ENCODE assay signal across 8 cellular contexts in the genomic region with DNA sequence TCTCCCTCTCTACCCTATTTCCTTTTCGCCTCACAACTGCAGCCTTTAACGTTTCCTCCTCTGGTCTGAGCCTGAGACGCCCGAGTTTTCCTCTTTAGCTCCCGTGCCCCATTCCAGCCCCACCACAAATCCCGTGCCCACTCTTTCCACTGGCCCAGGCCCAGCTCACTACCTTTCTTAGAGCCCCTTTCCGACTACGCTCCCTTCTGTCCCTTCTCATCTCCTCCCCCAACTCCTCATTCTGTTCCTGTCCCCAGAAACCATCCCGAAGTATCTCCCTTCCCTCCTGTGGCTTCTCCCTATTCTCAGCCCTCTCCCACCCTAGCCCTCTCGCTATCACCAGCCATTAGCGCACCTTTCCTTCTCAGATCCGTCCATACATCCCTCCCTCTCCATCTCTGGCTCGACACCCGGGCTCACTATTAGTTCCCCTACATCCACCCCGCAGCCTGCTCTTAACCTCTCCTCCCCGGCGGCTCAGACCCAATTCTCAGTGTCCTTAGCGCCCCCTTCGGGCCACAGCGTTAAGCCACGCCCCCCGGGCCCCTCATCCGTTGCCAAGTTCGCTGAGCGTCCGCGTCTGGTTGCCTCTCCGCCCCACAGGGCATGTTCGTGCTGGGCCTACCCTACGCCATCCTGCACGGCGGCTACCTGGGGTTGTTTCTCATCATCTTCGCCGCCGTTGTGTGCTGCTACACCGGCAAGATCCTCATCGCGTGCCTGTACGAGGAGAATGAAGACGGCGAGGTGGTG. TPM values are rescaled to one million over a fixed set of nuclear protein-coding genes. Genes with fewer than 3 reads are reported as not detected.
DNase-seq lines count a peak whose midpoint lies in the region; ATAC-seq and TF ChIP-seq lines count a peak whose summit lies in the region.

No MANE protein-coding gene starts in this region.

- H3K36me3 Mint-ChIP-seq in Calu3 (ENCODE audit: insufficient read depth, unreplicated experiment) = peaks cover 13% of the 10 kb centered on the region

- peaks cover 11% of the 10 kb centered on the region for H3K4me1 ChIP-seq in Loucy (ENCODE audit: insufficient read depth, low read length, poor library complexity, severe bottlenecking)

- H3K36me3 ChIP-seq in Loucy (ENCODE audit: insufficient read depth, low read length) = no peaks in the 10 kb centered on the region

- CTCF ChIA-PET in Calu3 (lab: Charles Lee) = interaction anchor here (0.6 to 1.0 kb wide), 2 partner anchors 25 to 289 kb away, joined by 3 to 4 read pairs; no protein-coding TSS in a partner anchor

- peak; percentile 39 for DNase-seq in Calu3
- peak; percentile 24 for DNase-seq in activated gamma-delta T cell treated with anti-CD3 and anti-CD28 coated beads, Interleukin-2, amount 50 U/mL, for 16 hours (ENCODE audit: low read depth)
- peak; percentile 26 to 53 for DNase-seq in lung microvascular endothelial cell (ENCODE audit: low read depth in 2 of 2)
- DNase-seq in NCI-H2196 (lab: John Stamatoyannopoulos, UW; ENCODE audit: unreplicated experiment) = no peak
- DNase-seq in A172 (ENCODE audit: low spot score) = no peak

- peaks cover 100% of the 10 kb centered on the region for H3K27me3 Mint-ChIP-seq in Calu3 (ENCODE audit: unreplicated experiment)

- intact Hi-C loops in Calu3 (cut with micrococcal nuclease; ENCODE audit: unreplicated experiment) = no loop called here

- no peaks in the 10 kb centered on the region for H3F3A ChIP-seq in Loucy (ENCODE audit: low read depth)

- no peak overlapping the region for H3K9ac ChIP-seq in Loucy (ENCODE audit: low read depth, low read length, poor library complexity, severe bottlenecking)

- peaks cover 21% of the 10 kb centered on the region for H3K27me3 ChIP-seq in Loucy (ENCODE audit: insufficient read depth, low read length, poor library complexity, severe bottlenecking)

- no peaks in the 10 kb centered on the region for H3K9me2 ChIP-seq in Loucy (replicated peaks; ENCODE audit: low read depth, low read length)

- no peak overlapping the region for H3K4me3 Mint-ChIP-seq in Calu3 (ENCODE audit: low read depth, unreplicated experiment)

- no peaks in the 10 kb centered on the region for H4K20me1 ChIP-seq in Loucy (ENCODE audit: insufficient read depth, low read length, poor library complexity, severe bottlenecking)

- no peaks in the 10 kb centered on the region for H3K9me3 Mint-ChIP-seq in Calu3 (ENCODE audit: low read depth, unreplicated experiment)

- TF ChIP-seq CTCF in Calu3 (IDR thresholded peaks at IDR 0.05; ENCODE audit: unreplicated experiment) (peak; percentile 17), Loucy (conservative IDR thresholded peaks at IDR 0.05; ENCODE audit: low read length) (peak; percentile 32; the same call in 1 of the 2 replicates)

- ATAC-seq in GM21447 (IDR thresholded peaks at IDR 0.05; ENCODE audit: unreplicated experiment) = no peak
- no peak for ATAC-seq in GM19452 (IDR thresholded peaks at IDR 0.05; ENCODE audit: unreplicated experiment)

- H3K79me2 ChIP-seq in Loucy (ENCODE audit: insufficient read depth, low read length) = no peaks in the 10 kb centered on the region

- no peak overlapping the region for H3K4me2 ChIP-seq in Loucy (ENCODE audit: low read depth, low read length, poor library complexity, severe bottlenecking)

- peaks cover 22% of the 10 kb centered on the region for H3K4me1 Mint-ChIP-seq in Calu3 (ENCODE audit: low read depth, unreplicated experiment)

- H3K27ac Mint-ChIP-seq in Calu3 (ENCODE audit: unreplicated experiment) = no peak overlapping the region

- BruUV-seq in Calu3 (replicated peaks; lab: Mats Ljungman, UMichigan) = no TSS peak

- no peak overlapping the region for H3K4me3 ChIP-seq in Loucy (ENCODE audit: low read length, poor library complexity, severe bottlenecking)

- H2AFZ ChIP-seq in Loucy (ENCODE audit: low read length) = no peak overlapping the region

- no peaks in the 10 kb centered on the region for H3K9me3 ChIP-seq in Loucy (ENCODE audit: insufficient read depth, low read depth, low read length)

RNA-seq across cellular contexts. Expression of a gene that starts 2.7 kb away (rescaled TPM):
- total RNA-seq in Calu3 (2022) (not detected in 2 replicates), lung microvascular endothelial cell (not detected in 2 replicates)
- total RNA-seq in A172 (2014; rRNA removed; shearing (Covaris generic)) = not detected in 2 replicates

RNA-seq across cellular contexts. Expression of a gene that starts 21.2 kb away (rescaled TPM):
- 12.9 and 14.7 TPM in 2 replicates for total RNA-seq in Calu3 (2022)
- 4.1 and 4.8 TPM in 2 replicates for total RNA-seq in lung microvascular endothelial cell
- 9.4 and 12.0 TPM in 2 replicates for total RNA-seq in A172 (2014; rRNA removed; shearing (Covaris generic))

Comparison
In these comparisons a context has a peak if more than half of its experiments do, and no peak if none do; other contexts are left out.
1. DNase-seq: peak in Calu3 (single experiment), activated gamma-delta T cell treated with anti-CD3 and anti-CD28 coated beads, Interleukin-2, amount 50 U/mL, for 16 hours (single experiment) and lung microvascular endothelial cell (2 of 2); none in NCI-H2196 (single experiment) and A172 (single experiment).